1 cellular context compared by ENCODE assay signal in the genomic region with DNA sequence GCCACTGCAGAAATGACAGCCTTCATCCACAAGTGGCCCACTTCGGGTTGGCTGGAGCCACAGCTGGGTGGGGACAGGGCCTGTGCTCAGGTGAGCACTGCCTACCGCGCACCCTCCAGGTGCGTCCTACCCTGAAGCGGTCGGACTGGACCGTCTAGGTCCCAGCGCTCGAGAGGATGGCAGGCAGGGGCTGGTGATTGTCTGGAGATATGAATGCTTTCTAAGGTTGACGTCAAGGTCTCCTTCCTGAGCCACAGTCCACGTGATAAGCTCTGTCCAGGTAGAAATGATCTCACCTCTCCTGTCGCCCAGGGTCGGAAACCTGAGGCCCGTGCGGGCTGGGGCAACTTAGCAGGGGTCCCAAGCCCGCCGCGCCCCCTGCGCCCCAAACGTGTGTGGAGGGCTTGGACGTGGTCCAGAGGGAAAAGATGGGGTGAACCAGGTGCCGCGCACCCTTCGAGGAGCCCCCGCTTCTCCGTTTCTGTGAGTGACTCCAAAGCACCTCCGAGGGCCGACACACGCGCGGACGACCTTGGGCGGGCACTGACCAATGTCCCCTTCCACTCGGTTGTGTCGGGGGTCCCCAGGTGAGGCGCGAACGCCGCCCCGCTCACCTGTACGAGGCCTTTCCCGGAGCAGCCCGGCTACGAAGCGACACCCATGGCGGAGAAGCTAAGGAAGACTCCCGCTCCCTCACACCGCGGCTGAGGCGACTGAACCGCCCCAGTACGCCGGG.
TF ChIP-seq lines count a peak whose summit lies in the region.

No MANE protein-coding gene starts in this region.

TF ChIP-seq in HEK293, 187 proteins besides CTCF, POLR2A, EP300 and RAD21 (continued from another document and continues in another):
- peak; percentile 25; the same call in 1 of the 2 replicates for TF ChIP-seq ZBTB20 (tag by site-specific recombination; IDR thresholded peaks at IDR 0.05)
- TF ChIP-seq ZSCAN16 (tag by site-specific recombination; IDR thresholded peaks at IDR 0.05): peak; percentile 42; the same call in 1 of the 2 replicates
- no peak for TF ChIP-seq IKZF3 (tag by site-specific recombination; IDR thresholded peaks at IDR 0.05)
- TF ChIP-seq, protein P1, sequence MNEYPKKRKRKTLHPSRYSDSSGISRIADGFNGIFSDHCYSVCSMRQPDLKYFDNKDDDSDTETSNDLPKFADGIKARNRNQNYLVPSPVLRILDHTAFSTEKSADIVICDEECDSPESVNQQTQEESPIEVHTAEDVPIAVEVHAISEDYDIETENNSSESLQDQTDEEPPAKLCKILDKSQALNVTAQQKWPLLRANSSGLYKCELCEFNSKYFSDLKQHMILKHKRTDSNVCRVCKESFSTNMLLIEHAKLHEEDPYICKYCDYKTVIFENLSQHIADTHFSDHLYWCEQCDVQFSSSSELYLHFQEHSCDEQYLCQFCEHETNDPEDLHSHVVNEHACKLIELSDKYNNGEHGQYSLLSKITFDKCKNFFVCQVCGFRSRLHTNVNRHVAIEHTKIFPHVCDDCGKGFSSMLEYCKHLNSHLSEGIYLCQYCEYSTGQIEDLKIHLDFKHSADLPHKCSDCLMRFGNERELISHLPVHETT (tag by site-specific recombination; IDR thresholded peaks at IDR 0.05): peak; percentile 62
- no peak for TF ChIP-seq ZNF555 (tag by site-specific recombination; conservative IDR thresholded peaks at IDR 0.05)
- TF ChIP-seq, protein P2, sequence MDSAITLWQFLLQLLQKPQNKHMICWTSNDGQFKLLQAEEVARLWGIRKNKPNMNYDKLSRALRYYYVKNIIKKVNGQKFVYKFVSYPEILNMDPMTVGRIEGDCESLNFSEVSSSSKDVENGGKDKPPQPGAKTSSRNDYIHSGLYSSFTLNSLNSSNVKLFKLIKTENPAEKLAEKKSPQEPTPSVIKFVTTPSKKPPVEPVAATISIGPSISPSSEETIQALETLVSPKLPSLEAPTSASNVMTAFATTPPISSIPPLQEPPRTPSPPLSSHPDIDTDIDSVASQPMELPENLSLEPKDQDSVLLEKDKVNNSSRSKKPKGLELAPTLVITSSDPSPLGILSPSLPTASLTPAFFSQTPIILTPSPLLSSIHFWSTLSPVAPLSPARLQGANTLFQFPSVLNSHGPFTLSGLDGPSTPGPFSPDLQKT (IDR thresholded peaks at IDR 0.05; ENCODE audit: borderline replicate concordance, low read depth, low read length): no peak
- TF ChIP-seq, protein P3, sequence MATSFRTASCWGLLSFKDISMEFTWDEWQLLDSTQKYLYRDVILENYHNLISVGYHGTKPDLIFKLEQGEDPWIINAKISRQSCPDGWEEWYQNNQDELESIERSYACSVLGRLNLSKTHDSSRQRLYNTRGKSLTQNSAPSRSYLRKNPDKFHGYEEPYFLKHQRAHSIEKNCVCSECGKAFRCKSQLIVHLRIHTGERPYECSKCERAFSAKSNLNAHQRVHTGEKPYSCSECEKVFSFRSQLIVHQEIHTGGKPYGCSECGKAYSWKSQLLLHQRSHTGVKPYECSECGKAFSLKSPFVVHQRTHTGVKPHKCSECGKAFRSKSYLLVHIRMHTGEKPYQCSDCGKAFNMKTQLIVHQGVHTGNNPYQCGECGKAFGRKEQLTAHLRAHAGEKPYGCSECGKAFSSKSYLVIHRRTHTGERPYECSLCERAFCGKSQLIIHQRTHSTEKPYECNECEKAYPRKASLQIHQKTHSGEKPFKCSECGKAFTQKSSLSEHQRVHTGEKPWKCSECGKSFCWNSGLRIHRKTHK (tag by site-specific recombination; IDR thresholded peaks at IDR 0.05): no peak
- no peak for TF ChIP-seq ZNF561 (tag by site-specific recombination; IDR thresholded peaks at IDR 0.05; ENCODE audit: borderline replicate concordance)
- no peak for TF ChIP-seq ZNF48 (tag by site-specific recombination; IDR thresholded peaks at IDR 0.05)
- no peak for TF ChIP-seq ZNF114 (tag by site-specific recombination; IDR thresholded peaks at IDR 0.05)
- no peak for TF ChIP-seq KLF8 (tag by site-specific recombination; IDR thresholded peaks at IDR 0.05)
- TF ChIP-seq ZNF391 (tag by site-specific recombination; IDR thresholded peaks at IDR 0.05; ENCODE audit: borderline replicate concordance, low read depth): no peak
- TF ChIP-seq, protein P4, sequence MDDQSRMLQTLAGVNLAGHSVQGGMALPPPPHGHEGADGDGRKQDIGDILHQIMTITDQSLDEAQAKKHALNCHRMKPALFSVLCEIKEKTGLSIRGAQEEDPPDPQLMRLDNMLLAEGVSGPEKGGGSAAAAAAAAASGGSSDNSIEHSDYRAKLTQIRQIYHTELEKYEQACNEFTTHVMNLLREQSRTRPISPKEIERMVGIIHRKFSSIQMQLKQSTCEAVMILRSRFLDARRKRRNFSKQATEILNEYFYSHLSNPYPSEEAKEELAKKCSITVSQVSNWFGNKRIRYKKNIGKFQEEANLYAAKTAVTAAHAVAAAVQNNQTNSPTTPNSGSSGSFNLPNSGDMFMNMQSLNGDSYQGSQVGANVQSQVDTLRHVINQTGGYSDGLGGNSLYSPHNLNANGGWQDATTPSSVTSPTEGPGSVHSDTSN (CRISPR knock-in tag; IDR thresholded peaks at IDR 0.05): no peak
- TF ChIP-seq, protein P5, sequence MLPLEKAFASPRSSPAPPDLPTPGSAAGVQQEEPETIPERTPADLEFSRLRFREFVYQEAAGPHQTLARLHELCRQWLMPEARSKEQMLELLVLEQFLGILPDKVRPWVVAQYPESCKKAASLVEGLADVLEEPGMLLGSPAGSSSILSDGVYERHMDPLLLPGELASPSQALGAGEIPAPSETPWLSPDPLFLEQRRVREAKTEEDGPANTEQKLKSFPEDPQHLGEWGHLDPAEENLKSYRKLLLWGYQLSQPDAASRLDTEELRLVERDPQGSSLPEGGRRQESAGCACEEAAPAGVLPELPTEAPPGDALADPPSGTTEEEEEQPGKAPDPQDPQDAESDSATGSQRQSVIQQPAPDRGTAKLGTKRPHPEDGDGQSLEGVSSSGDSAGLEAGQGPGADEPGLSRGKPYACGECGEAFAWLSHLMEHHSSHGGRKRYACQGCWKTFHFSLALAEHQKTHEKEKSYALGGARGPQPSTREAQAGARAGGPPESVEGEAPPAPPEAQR (tag by site-specific recombination; IDR thresholded peaks at IDR 0.05): no peak
- TF ChIP-seq GLI2 (tag by site-specific recombination; IDR thresholded peaks at IDR 0.05; ENCODE audit: borderline replicate concordance, low read depth): no peak
- no peak; the same call in 1 of the 2 replicates for TF ChIP-seq ZNF621 (tag by site-specific recombination; IDR thresholded peaks at IDR 0.05)
- no peak for TF ChIP-seq GLI4 (tag by site-specific recombination; IDR thresholded peaks at IDR 0.05)
- TF ChIP-seq ZNF549 (tag by site-specific recombination; IDR thresholded peaks at IDR 0.05): no peak
- TF ChIP-seq MEIS1 (CRISPR knock-in tag; IDR thresholded peaks at IDR 0.05; ENCODE audit: borderline replicate concordance): no peak
- TF ChIP-seq ZNF544 (tag by site-specific recombination; IDR thresholded peaks at IDR 0.05): no peak
- peak; percentile 75; the same call in 1 of the 2 replicates for TF ChIP-seq ZSCAN23 (tag by site-specific recombination; IDR thresholded peaks at IDR 0.05)
- no peak for TF ChIP-seq ZNF157 (tag by site-specific recombination; IDR thresholded peaks at IDR 0.05)
- TF ChIP-seq ZNF768 (tag by site-specific recombination; IDR thresholded peaks at IDR 0.05): no peak
- TF ChIP-seq, protein P6, sequence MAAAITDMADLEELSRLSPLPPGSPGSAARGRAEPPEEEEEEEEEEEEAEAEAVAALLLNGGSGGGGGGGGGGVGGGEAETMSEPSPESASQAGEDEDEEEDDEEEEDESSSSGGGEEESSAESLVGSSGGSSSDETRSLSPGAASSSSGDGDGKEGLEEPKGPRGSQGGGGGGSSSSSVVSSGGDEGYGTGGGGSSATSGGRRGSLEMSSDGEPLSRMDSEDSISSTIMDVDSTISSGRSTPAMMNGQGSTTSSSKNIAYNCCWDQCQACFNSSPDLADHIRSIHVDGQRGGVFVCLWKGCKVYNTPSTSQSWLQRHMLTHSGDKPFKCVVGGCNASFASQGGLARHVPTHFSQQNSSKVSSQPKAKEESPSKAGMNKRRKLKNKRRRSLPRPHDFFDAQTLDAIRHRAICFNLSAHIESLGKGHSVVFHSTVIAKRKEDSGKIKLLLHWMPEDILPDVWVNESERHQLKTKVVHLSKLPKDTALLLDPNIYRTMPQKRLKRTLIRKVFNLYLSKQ (tag by site-specific recombination; IDR thresholded peaks at IDR 0.05; ENCODE audit: borderline replicate concordance): no peak
- TF ChIP-seq ZNF571 (tag by site-specific recombination; IDR thresholded peaks at IDR 0.05): no peak
- TF ChIP-seq, protein P7, sequence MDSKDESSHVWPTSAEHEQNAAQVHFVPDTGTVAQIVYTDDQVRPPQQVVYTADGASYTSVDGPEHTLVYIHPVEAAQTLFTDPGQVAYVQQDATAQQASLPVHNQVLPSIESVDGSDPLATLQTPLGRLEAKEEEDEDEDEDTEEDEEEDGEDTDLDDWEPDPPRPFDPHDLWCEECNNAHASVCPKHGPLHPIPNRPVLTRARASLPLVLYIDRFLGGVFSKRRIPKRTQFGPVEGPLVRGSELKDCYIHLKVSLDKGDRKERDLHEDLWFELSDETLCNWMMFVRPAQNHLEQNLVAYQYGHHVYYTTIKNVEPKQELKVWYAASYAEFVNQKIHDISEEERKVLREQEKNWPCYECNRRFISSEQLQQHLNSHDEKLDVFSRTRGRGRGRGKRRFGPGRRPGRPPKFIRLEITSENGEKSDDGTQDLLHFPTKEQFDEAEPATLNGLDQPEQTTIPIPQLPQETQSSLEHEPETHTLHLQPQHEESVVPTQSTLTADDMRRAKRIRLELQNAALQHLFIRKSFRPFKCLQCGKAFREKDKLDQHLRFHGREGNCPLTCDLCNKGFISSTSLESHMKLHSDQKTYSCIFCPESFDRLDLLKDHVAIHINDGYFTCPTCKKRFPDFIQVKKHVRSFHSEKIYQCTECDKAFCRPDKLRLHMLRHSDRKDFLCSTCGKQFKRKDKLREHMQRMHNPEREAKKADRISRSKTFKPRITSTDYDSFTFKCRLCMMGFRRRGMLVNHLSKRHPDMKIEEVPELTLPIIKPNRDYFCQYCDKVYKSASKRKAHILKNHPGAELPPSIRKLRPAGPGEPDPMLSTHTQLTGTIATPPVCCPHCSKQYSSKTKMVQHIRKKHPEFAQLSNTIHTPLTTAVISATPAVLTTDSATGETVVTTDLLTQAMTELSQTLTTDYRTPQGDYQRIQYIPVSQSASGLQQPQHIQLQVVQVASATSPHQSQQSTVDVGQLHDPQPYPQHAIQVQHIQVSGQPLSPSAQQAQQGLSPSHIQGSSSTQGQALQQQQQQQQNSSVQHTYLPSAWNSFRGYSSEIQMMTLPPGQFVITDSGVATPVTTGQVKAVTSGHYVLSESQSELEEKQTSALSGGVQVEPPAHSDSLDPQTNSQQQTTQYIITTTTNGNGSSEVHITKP (tag by site-specific recombination; IDR thresholded peaks at IDR 0.05): no peak; the same call in 1 of the 2 replicates
- TF ChIP-seq, protein P8, sequence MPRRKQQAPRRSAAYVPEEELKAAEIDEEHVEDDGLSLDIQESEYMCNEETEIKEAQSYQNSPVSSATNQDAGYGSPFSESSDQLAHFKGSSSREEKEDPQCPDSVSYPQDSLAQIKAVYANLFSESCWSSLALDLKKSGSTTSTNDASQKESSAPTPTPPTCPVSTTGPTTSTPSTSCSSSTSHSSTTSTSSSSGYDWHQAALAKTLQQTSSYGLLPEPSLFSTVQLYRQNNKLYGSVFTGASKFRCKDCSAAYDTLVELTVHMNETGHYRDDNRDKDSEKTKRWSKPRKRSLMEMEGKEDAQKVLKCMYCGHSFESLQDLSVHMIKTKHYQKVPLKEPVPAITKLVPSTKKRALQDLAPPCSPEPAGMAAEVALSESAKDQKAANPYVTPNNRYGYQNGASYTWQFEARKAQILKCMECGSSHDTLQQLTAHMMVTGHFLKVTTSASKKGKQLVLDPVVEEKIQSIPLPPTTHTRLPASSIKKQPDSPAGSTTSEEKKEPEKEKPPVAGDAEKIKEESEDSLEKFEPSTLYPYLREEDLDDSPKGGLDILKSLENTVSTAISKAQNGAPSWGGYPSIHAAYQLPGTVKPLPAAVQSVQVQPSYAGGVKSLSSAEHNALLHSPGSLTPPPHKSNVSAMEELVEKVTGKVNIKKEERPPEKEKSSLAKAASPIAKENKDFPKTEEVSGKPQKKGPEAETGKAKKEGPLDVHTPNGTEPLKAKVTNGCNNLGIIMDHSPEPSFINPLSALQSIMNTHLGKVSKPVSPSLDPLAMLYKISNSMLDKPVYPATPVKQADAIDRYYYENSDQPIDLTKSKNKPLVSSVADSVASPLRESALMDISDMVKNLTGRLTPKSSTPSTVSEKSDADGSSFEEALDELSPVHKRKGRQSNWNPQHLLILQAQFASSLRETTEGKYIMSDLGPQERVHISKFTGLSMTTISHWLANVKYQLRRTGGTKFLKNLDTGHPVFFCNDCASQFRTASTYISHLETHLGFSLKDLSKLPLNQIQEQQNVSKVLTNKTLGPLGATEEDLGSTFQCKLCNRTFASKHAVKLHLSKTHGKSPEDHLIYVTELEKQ (tag by site-specific recombination; IDR thresholded peaks at IDR 0.05; ENCODE audit: borderline replicate concordance): no peak
- no peak for TF ChIP-seq ZNF830 (tag by site-specific recombination; IDR thresholded peaks at IDR 0.05; ENCODE audit: low read depth)
- TF ChIP-seq, protein P9, sequence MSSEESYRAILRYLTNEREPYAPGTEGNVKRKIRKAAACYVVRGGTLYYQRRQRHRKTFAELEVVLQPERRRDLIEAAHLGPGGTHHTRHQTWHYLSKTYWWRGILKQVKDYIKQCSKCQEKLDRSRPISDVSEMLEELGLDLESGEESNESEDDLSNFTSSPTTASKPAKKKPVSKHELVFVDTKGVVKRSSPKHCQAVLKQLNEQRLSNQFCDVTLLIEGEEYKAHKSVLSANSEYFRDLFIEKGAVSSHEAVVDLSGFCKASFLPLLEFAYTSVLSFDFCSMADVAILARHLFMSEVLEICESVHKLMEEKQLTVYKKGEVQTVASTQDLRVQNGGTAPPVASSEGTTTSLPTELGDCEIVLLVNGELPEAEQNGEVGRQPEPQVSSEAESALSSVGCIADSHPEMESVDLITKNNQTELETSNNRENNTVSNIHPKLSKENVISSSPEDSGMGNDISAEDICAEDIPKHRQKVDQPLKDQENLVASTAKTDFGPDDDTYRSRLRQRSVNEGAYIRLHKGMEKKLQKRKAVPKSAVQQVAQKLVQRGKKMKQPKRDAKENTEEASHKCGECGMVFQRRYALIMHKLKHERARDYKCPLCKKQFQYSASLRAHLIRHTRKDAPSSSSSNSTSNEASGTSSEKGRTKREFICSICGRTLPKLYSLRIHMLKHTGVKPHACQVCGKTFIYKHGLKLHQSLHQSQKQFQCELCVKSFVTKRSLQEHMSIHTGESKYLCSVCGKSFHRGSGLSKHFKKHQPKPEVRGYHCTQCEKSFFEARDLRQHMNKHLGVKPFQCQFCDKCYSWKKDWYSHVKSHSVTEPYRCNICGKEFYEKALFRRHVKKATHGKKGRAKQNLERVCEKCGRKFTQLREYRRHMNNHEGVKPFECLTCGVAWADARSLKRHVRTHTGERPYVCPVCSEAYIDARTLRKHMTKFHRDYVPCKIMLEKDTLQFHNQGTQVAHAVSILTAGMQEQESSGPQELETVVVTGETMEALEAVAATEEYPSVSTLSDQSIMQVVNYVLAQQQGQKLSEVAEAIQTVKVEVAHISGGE (tag by site-specific recombination; conservative IDR thresholded peaks at IDR 0.05; ENCODE audit: low read depth): no peak
- no peak for TF ChIP-seq ZNF184 (tag by site-specific recombination; IDR thresholded peaks at IDR 0.05)
- TF ChIP-seq ZNF660 (tag by site-specific recombination; IDR thresholded peaks at IDR 0.05): no peak
- no peak for TF ChIP-seq ZNF501 (tag by site-specific recombination; IDR thresholded peaks at IDR 0.05)
- no peak for TF ChIP-seq OSR2 (tag by site-specific recombination; IDR thresholded peaks at IDR 0.05)
